In the genomic region with DNA sequence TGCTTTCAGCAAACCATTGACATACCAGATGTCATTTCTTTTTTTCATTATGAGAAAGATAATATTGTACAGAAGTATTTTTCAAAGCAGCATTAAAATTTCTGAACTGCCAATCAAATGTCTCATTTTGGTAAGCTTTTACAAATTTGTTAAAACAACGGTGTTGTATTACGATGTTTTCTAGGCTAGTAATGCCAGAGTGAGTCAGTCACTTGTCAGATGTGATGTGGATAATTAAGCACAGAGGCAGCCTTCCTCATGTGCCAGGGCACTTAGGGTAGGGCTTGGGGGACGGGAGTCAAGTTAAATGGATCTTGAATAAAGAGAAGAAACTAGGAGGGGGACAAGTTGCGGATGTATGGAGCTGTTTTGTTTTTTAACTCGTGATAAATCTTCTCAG, we compare ENCODE assay signal across 22 cellular contexts. TPM values are rescaled to one million over a fixed set of nuclear protein-coding genes. Genes with fewer than 3 reads are reported as not detected.
A peak's percentile ranks its signal among the peaks of the same experiment; 100 is the strongest.
DNase-seq lines count a peak whose midpoint lies in the region; ATAC-seq and TF ChIP-seq lines count a peak whose summit lies in the region.
"Had no signal": no experiment of that assay in that cellular context is flagged by ENCODE, and none has a peak within 500 bp of the region (broad histone marks: within the 10 kb centered on the region; RNA-seq: fewer than 3 reads in every experiment).

No MANE protein-coding gene starts in this region.

- H3K4me2 ChIP-seq in H9 (ENCODE audit: insufficient read depth, insufficient read length, low read length), result no peak overlapping the region

- H2BK20ac ChIP-seq in H9 (ENCODE audit: low read depth, low read length, poor library complexity, severe bottlenecking), result no peak overlapping the region

- no peaks in the 10 kb centered on the region for H3K4me1 ChIP-seq in H9 (ENCODE audit: insufficient read depth, low read length)

- no peaks in the 10 kb centered on the region for H3K27me3 Mint-ChIP-seq in H9 (ENCODE audit: low read depth)
- no peaks in the 10 kb centered on the region for H3K27me3 Mint-ChIP-seq in activated T-helper 2 cell treated with anti-CD3 and anti-CD28 coated beads, Interferon-gamma antibody, Interleukin-2, Interleukin-4, amounts not matched to agents 10 μg/mL and 5 μg/mL and 100 μg/mL, durations not matched to agents 14 hours and 24 hours and 36 hours (ENCODE audit: low read depth)
- H3K27me3 Mint-ChIP-seq: activated CD4-positive, alpha-beta T cell treated with anti-CD3 and anti-CD28 coated beads, Interleukin-2, amount 10 ng/mL, durations not matched to agents 24 days and 14 days; progenitor cell of endocrine pancreas; T-cell had no signal

- H4K20me1 ChIP-seq in H9 (ENCODE audit: control insufficient read depth, insufficient read depth, insufficient read length), result no peaks in the 10 kb centered on the region

- H3K4ac ChIP-seq in H9 (ENCODE audit: low read depth, low read length), result no peak overlapping the region

- no peak overlapping the region for H3K56ac ChIP-seq in H9 (ENCODE audit: insufficient read length, low read depth, low read length)

- intact Hi-C loops in activated T-helper 2 cell treated with anti-CD3 and anti-CD28 coated beads, Interferon-gamma antibody, Interleukin-2, Interleukin-4, amounts not matched to agents 10 μg/mL and 5 μg/mL and 100 μg/mL, durations not matched to agents 14 hours and 24 hours and 36 hours (cut with micrococcal nuclease), result no loop called here
- intact Hi-C loops in left ventricle myocardium superior (cut with micrococcal nuclease), result no loop called here

- no peak overlapping the region for H3K27ac ChIP-seq in H9 (ENCODE audit: insufficient read length, low read depth, low read length)

- no peak overlapping the region for H2AK5ac ChIP-seq in H9 (ENCODE audit: insufficient read length, low read length)

- no peak for TF ChIP-seq CTCF in H9 (conservative IDR thresholded peaks at IDR 0.05)

- H3K9me3 ChIP-seq in H9 (ENCODE audit: control insufficient read depth, low read depth, low read length), result no peaks in the 10 kb centered on the region
- H3K9me3 ChIP-seq: BE2C had no signal

- H3K18ac ChIP-seq in H9 (ENCODE audit: insufficient read length, low read depth, low read length), result no peak overlapping the region

- H3K9ac ChIP-seq in H9 (ENCODE audit: extremely low read depth, insufficient read length, low read length), result no peak overlapping the region

- H3K4me1 Mint-ChIP-seq in H9, result no peaks in the 10 kb centered on the region
- no peaks in the 10 kb centered on the region for H3K4me1 Mint-ChIP-seq in activated T-helper 2 cell treated with anti-CD3 and anti-CD28 coated beads, Interferon-gamma antibody, Interleukin-2, Interleukin-4, amounts not matched to agents 10 μg/mL and 5 μg/mL and 100 μg/mL, durations not matched to agents 14 hours and 24 hours and 36 hours (ENCODE audit: low read depth)
- H3K4me1 Mint-ChIP-seq: activated CD4-positive, alpha-beta T cell treated with anti-CD3 and anti-CD28 coated beads, Interleukin-2, amount 10 ng/mL, durations not matched to agents 24 days and 14 days had no signal

- H4K5ac ChIP-seq in H9 (ENCODE audit: insufficient read length, low read depth, low read length), result no peak overlapping the region

- peak overlapping the region in 2 of 3 experiments; percentile 11 to 91; a peak in 2 of 7 replicates for H3K27ac Mint-ChIP-seq in H9
- H3K27ac Mint-ChIP-seq in activated T-helper 2 cell treated with anti-CD3 and anti-CD28 coated beads, Interferon-gamma antibody, Interleukin-2, Interleukin-4, amounts not matched to agents 10 μg/mL and 5 μg/mL and 100 μg/mL, durations not matched to agents 14 hours and 24 hours and 36 hours, result peak overlapping the region; percentile 58
- H3K27ac Mint-ChIP-seq: activated CD4-positive, alpha-beta T cell treated with anti-CD3 and anti-CD28 coated beads, Interleukin-2, amount 10 ng/mL, durations not matched to agents 24 days and 14 days; progenitor cell of endocrine pancreas had no signal

- no peaks in the 10 kb centered on the region for H3K27me3 ChIP-seq in H9 (ENCODE audit: insufficient read depth, low read length)
- H3K27me3 ChIP-seq: BE2C had no signal

- no peak overlapping the region for H4K8ac ChIP-seq in H9 (replicated peaks; ENCODE audit: insufficient read length, low read depth, low read length)

- no peak for ATAC-seq in left ventricle myocardium superior
- ATAC-seq: HCT116, Right ventricle myocardium inferior, T-cell had no signal

- no peak overlapping the region for H2BK15ac ChIP-seq in H9 (ENCODE audit: low read depth, low read length)

- no peaks in the 10 kb centered on the region for H3K79me2 ChIP-seq in H9 (ENCODE audit: insufficient read depth, low read length)

- H3K14ac ChIP-seq in H9 (ENCODE audit: insufficient read depth, low read length), result no peak overlapping the region

- H3K4me3 Mint-ChIP-seq in H9, result no peak overlapping the region
- H3K4me3 Mint-ChIP-seq in activated T-helper 2 cell treated with anti-CD3 and anti-CD28 coated beads, Interferon-gamma antibody, Interleukin-2, Interleukin-4, amounts not matched to agents 10 μg/mL and 5 μg/mL and 100 μg/mL, durations not matched to agents 14 hours and 24 hours and 36 hours (ENCODE audit: low read depth), result no peak overlapping the region
- H3K4me3 Mint-ChIP-seq: activated CD4-positive, alpha-beta T cell treated with anti-CD3 and anti-CD28 coated beads, Interleukin-2, amount 10 ng/mL, durations not matched to agents 24 days and 14 days; T-cell had no signal

- no peak overlapping the region for H3K23ac ChIP-seq in H9 (ENCODE audit: insufficient read length, low read depth, low read length)

- no peaks in the 10 kb centered on the region for H3K9me3 Mint-ChIP-seq in H9
- H3K9me3 Mint-ChIP-seq in activated T-helper 2 cell treated with anti-CD3 and anti-CD28 coated beads, Interferon-gamma antibody, Interleukin-2, Interleukin-4, amounts not matched to agents 10 μg/mL and 5 μg/mL and 100 μg/mL, durations not matched to agents 14 hours and 24 hours and 36 hours, result no peaks in the 10 kb centered on the region
- H3K9me3 Mint-ChIP-seq: activated CD4-positive, alpha-beta T cell treated with anti-CD3 and anti-CD28 coated beads, Interleukin-2, amount 10 ng/mL, durations not matched to agents 24 days and 14 days; T-cell had no signal

- peak; percentile 15 for DNase-seq in NCI-H2171 treated with DMSO at 0.1 percent for 48 hours (lab: John Stamatoyannopoulos, UW)
- DNase-seq in NCI-H2171 (lab: John Stamatoyannopoulos, UW), result no peak
- DNase-seq in H9, result no peak
- DNase-seq in activated T-helper 2 cell treated with anti-CD3 and anti-CD28 coated beads, Interferon-gamma antibody, Interleukin-2, Interleukin-4, amounts not matched to agents 10 μg/mL and 5 μg/mL and 100 μg/mL, durations not matched to agents 14 hours and 24 hours and 36 hours (ENCODE audit: low spot score), result no peak
- peak; percentile 28 for DNase-seq in kidney tubule cell (ENCODE audit: low spot score)
- no peak for DNase-seq in left ventricle myocardium superior
- DNase-seq in NCI-H1105 treated with DMSO at 0.1 percent for 48 hours (lab: John Stamatoyannopoulos, UW), result no peak
- DNase-seq in NCI-H446 (lab: John Stamatoyannopoulos, UW), result no peak
- DNase-seq: 8988T; activated CD4-positive, alpha-beta T cell treated with anti-CD3 and anti-CD28 coated beads, Interleukin-2, amount 10 ng/mL, durations not matched to agents 24 days and 14 days; activated CD8-positive, alpha-beta memory T cell treated with anti-CD3 and anti-CD28 coated beads, Interleukin-2, amount 50 U/mL, for 48 hours; BE2C; GDM1; mesendoderm; NCI-H1930; NCI-H510A; small intestine; stimulated activated CD4-positive, alpha-beta T cell treated with anti-CD3 and anti-CD28 coated beads, Interleukin-4, amount 100 ng/mL, for 1 hour; T-cell had no signal

- H3K79me1 ChIP-seq in H9 (ENCODE audit: insufficient read depth, low read depth, low read length, poor library complexity, severe bottlenecking), result no peaks in the 10 kb centered on the region

- no peak overlapping the region for H3T11ph ChIP-seq in H9 (ENCODE audit: low read length)

- H2AFZ ChIP-seq in H9 (ENCODE audit: low read length), result no peak overlapping the region

- peaks cover 0 to 25% (median 21%) of the 10 kb centered on the region in 3 experiments; a peak in 4 of 7 replicates for H3K36me3 Mint-ChIP-seq in H9 (ENCODE audit: insufficient read depth in 1 of 3, low read depth in 3 of 3)
- peaks cover 23% of the 10 kb centered on the region for H3K36me3 Mint-ChIP-seq in activated T-helper 2 cell treated with anti-CD3 and anti-CD28 coated beads, Interferon-gamma antibody, Interleukin-2, Interleukin-4, amounts not matched to agents 10 μg/mL and 5 μg/mL and 100 μg/mL, durations not matched to agents 14 hours and 24 hours and 36 hours (ENCODE audit: low read depth)

- H2BK12ac ChIP-seq in H9 (ENCODE audit: insufficient read length, low read depth, low read length), result no peak overlapping the region

- H2BK120ac ChIP-seq in H9 (ENCODE audit: low read depth, low read length, poor library complexity, severe bottlenecking), result no peak overlapping the region

- no peak overlapping the region for H4K91ac ChIP-seq in H9 (ENCODE audit: insufficient read length, low read depth, low read length)

- H2BK5ac ChIP-seq in H9 (ENCODE audit: insufficient read length, low read length), result no peak overlapping the region

- WGBS in H9 (ENCODE audit: extremely low coverage, insufficient read length, low lambda C conversion rate), result no CpG with 5 or more reads among the region's 5 CpGs

- H3K23me2 ChIP-seq in H9 (ENCODE audit: insufficient read length, low read depth, low read length, poor library complexity, severe bottlenecking), result no peaks in the 10 kb centered on the region

RNA-seq across cellular contexts. Expression of a gene that starts 10.1 kb away (rescaled TPM):
- total RNA-seq in H9 (2021) (8.0 and 8.7 TPM in 2 replicates), left ventricle myocardium superior (2.3 TPM)
- 3.4 TPM in 2 replicates for total RNA-seq in activated T-helper 2 cell treated with anti-CD3 and anti-CD28 coated beads, Interferon-gamma antibody, Interleukin-2, Interleukin-4, amounts not matched to agents 10 μg/mL and 5 μg/mL and 100 μg/mL, durations not matched to agents 14 hours and 24 hours and 36 hours

RNA-seq across cellular contexts. Expression of a gene that starts 18.3 kb away (rescaled TPM):
- total RNA-seq in H9 (2021) (12.5 and 14.3 TPM in 2 replicates), left ventricle myocardium superior (10.8 TPM)
- total RNA-seq in activated T-helper 2 cell treated with anti-CD3 and anti-CD28 coated beads, Interferon-gamma antibody, Interleukin-2, Interleukin-4, amounts not matched to agents 10 μg/mL and 5 μg/mL and 100 μg/mL, durations not matched to agents 14 hours and 24 hours and 36 hours, result 15.0 and 16.1 TPM in 2 replicates

RNA-seq across cellular contexts. Expression of a gene that starts 18.5 kb away (rescaled TPM):
- total RNA-seq in H9 (2021) (31.1 and 35.1 TPM in 2 replicates), left ventricle myocardium superior (99.5 TPM)
- total RNA-seq in activated T-helper 2 cell treated with anti-CD3 and anti-CD28 coated beads, Interferon-gamma antibody, Interleukin-2, Interleukin-4, amounts not matched to agents 10 μg/mL and 5 μg/mL and 100 μg/mL, durations not matched to agents 14 hours and 24 hours and 36 hours, result 21.4 and 23.3 TPM in 2 replicates

RNA-seq across cellular contexts. Expression of a gene that starts 36.3 kb away (rescaled TPM):
- total RNA-seq in H9 (2021) (10.9 and 11.7 TPM in 2 replicates), left ventricle myocardium superior (5.0 TPM)
- 9.1 and 10.0 TPM in 2 replicates for total RNA-seq in activated T-helper 2 cell treated with anti-CD3 and anti-CD28 coated beads, Interferon-gamma antibody, Interleukin-2, Interleukin-4, amounts not matched to agents 10 μg/mL and 5 μg/mL and 100 μg/mL, durations not matched to agents 14 hours and 24 hours and 36 hours

Comparison
In these comparisons a context has a peak if more than half of its experiments do, and no peak if none do; other contexts are left out.
1. DNase-seq: peak in NCI-H2171 treated with DMSO at 0.1 percent for 48 hours (single experiment) and kidney tubule cell (single experiment); none in NCI-H2171 (single experiment), H9 (single experiment), activated T-helper 2 cell treated with anti-CD3 and anti-CD28 coated beads, Interferon-gamma antibody, Interleukin-2, Interleukin-4, amounts not matched to agents 10 μg/mL and 5 μg/mL and 100 μg/mL, durations not matched to agents 14 hours and 24 hours and 36 hours (single experiment), left ventricle myocardium superior (single experiment), NCI-H1105 treated with DMSO at 0.1 percent for 48 hours (single experiment) and NCI-H446 (0 of 2).